Comparison of ENCODE assay signal across 12 cellular contexts in the genomic region with DNA sequence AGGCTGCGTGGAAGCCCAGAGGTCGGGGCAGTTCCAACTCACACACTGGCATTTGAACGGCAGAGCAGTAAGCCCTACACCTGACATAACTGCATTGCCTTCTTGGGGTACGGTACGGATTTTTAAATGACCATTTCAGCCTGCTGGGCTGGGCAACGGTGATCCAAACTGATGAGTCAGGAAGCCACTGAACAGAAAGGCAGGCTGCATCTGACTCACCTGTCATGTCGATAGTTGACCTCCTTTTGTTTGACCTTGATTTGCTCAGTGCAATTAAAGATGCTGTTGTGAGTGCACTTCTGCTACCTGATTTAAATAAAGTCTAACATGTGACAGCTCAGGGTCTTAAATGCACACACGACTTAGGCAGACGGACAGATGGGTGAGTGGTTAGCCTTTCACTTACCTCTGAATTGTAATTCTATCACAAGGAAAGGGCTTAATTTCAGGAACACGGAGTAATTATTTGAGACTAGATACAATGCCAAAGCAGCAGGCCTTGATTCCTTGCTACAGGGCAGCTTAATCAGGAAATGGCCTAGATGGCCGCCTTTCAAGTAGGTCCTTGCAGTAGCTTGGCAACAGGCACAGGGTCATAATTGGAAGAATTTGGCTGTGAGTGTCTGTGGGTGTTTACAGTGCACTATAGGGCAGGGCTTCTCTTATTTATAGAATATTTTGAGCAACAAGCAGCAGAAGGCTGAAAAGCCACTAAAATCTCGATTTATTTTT. TPM values are rescaled to one million over a fixed set of nuclear protein-coding genes. Genes with fewer than 3 reads are reported as not detected.
A peak's percentile ranks its signal among the peaks of the same experiment; 100 is the strongest.
DNase-seq lines count a peak whose midpoint lies in the region; ATAC-seq and TF ChIP-seq lines count a peak whose summit lies in the region.
"Had no signal": no experiment of that assay in that cellular context is flagged by ENCODE, and none has a peak within 500 bp of the region (broad histone marks: within the 10 kb centered on the region; RNA-seq: fewer than 3 reads in every experiment).

No MANE protein-coding gene starts in this region.

- peaks cover 7% of the 10 kb centered on the region for H3K36me3 ChIP-seq in CD8-positive, alpha-beta T cell (ENCODE audit: insufficient read depth, low read length)
- no peaks in the 10 kb centered on the region for H3K36me3 ChIP-seq in RWPE2 (ENCODE audit: low read depth)

- no peaks in the 10 kb centered on the region for H3K9me3 Mint-ChIP-seq in CD8-positive, alpha-beta T cell
- no peaks in the 10 kb centered on the region for H3K9me3 Mint-ChIP-seq in immature natural killer cell
- H3K9me3 Mint-ChIP-seq: activated T-helper 2 cell treated with anti-CD3 and anti-CD28 coated beads, Interferon-gamma antibody, Interleukin-2, Interleukin-4, amounts not matched to agents 10 μg/mL and 5 μg/mL and 100 μg/mL, durations not matched to agents 14 hours and 24 hours and 36 hours had no signal

- no peak overlapping the region for H3K4me3 ChIP-seq in CD8-positive, alpha-beta T cell (ENCODE audit: low read depth, low read length)
- H3K4me3 ChIP-seq in RWPE2 (ENCODE audit: severe bottlenecking) = no peak overlapping the region
- H3K4me3 ChIP-seq: K562 had no signal

- no peak for TF ChIP-seq CTCF in CD8-positive, alpha-beta T cell (IDR thresholded peaks at IDR 0.05)
- no peak for TF ChIP-seq CTCF in RWPE2 (IDR thresholded peaks at IDR 0.05; ENCODE audit: poor library complexity, severe bottlenecking)

- H3K27me3 Mint-ChIP-seq in CD8-positive, alpha-beta T cell (ENCODE audit: low read depth) = no peaks in the 10 kb centered on the region
- H3K27me3 Mint-ChIP-seq in immature natural killer cell (ENCODE audit: low read depth in 3 of 3) = peaks cover 0 to 4% (median 0%) of the 10 kb centered on the region in 3 donors

- H3K4me1 Mint-ChIP-seq in CD8-positive, alpha-beta T cell (ENCODE audit: low read depth) = peaks cover 69% of the 10 kb centered on the region
- H3K4me1 Mint-ChIP-seq in immature natural killer cell = peaks cover 78 to 93% of the 10 kb centered on the region in 2 donors

- H3K27ac ChIP-seq in CD8-positive, alpha-beta T cell (ENCODE audit: low read depth, low read length) = no peak overlapping the region
- no peak overlapping the region for H3K27ac ChIP-seq in RWPE2 (ENCODE audit: poor library complexity, severe bottlenecking)

- POLR2A ChIA-PET in CD8-positive, alpha-beta T cell (lab: Charles Lee) = no interaction called here

- peak overlapping the region; percentile 20 for H3K27ac Mint-ChIP-seq in CD8-positive, alpha-beta T cell
- H3K27ac Mint-ChIP-seq in immature natural killer cell = peak overlapping the region in 5 of 6 donors; percentile 39 to 56 (median 47)
- H3K27ac Mint-ChIP-seq: activated T-helper 2 cell treated with anti-CD3 and anti-CD28 coated beads, Interferon-gamma antibody, Interleukin-2, Interleukin-4, amounts not matched to agents 10 μg/mL and 5 μg/mL and 100 μg/mL, durations not matched to agents 14 hours and 24 hours and 36 hours; CD14-positive monocyte had no signal

- H3K27me3 ChIP-seq in CD8-positive, alpha-beta T cell (ENCODE audit: insufficient read depth, low read length) = no peaks in the 10 kb centered on the region
- no peaks in the 10 kb centered on the region for H3K27me3 ChIP-seq in RWPE2 (ENCODE audit: insufficient read depth, poor library complexity, severe bottlenecking)

- peaks cover 23% of the 10 kb centered on the region for H3K4me1 ChIP-seq in CD8-positive, alpha-beta T cell (ENCODE audit: insufficient read depth, low read length)
- H3K4me1 ChIP-seq in RWPE2 (ENCODE audit: insufficient read depth, poor library complexity, severe bottlenecking) = peaks cover 41% of the 10 kb centered on the region

- intact Hi-C loops in CD8-positive, alpha-beta T cell (cut with DNase I, micrococcal nuclease) = no loop called here

- CTCF ChIA-PET in CD8-positive, alpha-beta T cell (lab: Charles Lee) = no interaction called here

- peaks cover 43% of the 10 kb centered on the region for H3K36me3 Mint-ChIP-seq in CD8-positive, alpha-beta T cell
- peaks cover 0 to 11% (median 7%) of the 10 kb centered on the region in 3 donors for H3K36me3 Mint-ChIP-seq in immature natural killer cell

- H3K9me3 ChIP-seq in CD8-positive, alpha-beta T cell (ENCODE audit: low read length) = no peaks in the 10 kb centered on the region
- no peaks in the 10 kb centered on the region for H3K9me3 ChIP-seq in RWPE2 (ENCODE audit: severe bottlenecking)

- no peak for DNase-seq in CD8-positive, alpha-beta T cell
- DNase-seq in NCI-H128 (lab: John Stamatoyannopoulos, UW; ENCODE audit: unreplicated experiment) (peak; percentile 36), RWPE2 (ENCODE audit: low spot score) (no peak), immature natural killer cell (no peak), NCI-H526 (lab: John Stamatoyannopoulos, UW) (no peak)
- DNase-seq in activated CD8-positive, alpha-beta memory T cell treated with anti-CD3 and anti-CD28 coated beads, Interleukin-2, amount 50 U/mL, for 4 hours = no peak
- DNase-seq: effector CD8-positive, alpha-beta T cell had no signal

- no peak for ATAC-seq in CD8-positive, alpha-beta T cell
- ATAC-seq in RWPE2 (ENCODE audit: low read depth) (peak; percentile 55), HG02678 (IDR thresholded peaks at IDR 0.05; ENCODE audit: unreplicated experiment) (no peak), GM21576 (IDR thresholded peaks at IDR 0.05; ENCODE audit: unreplicated experiment) (no peak)
- ATAC-seq: K562 had no signal

- no peak overlapping the region for H3K4me3 Mint-ChIP-seq in CD8-positive, alpha-beta T cell
- H3K4me3 Mint-ChIP-seq in immature natural killer cell = no peak overlapping the region
- H3K4me3 Mint-ChIP-seq: CD14-positive monocyte had no signal

RNA-seq across cellular contexts. Expression of a gene that starts 52.2 kb away (rescaled TPM):
- 100 to 1,000 TPM; 109 to 119 TPM for total RNA-seq in CD8-positive, alpha-beta T cell
- 10 to 100 TPM; 20.2 to 29.6 (median 20.2) TPM for polyA plus RNA-seq in immature natural killer cell
